Comparison of ENCODE assay signal across 9 cellular contexts in genomic region chr14:104604461-104605449, GRCh38. TPM values are rescaled to one million over a fixed set of nuclear protein-coding genes. Genes with fewer than 3 reads are reported as not detected.
DNase-seq lines count a peak whose midpoint lies in the region; ATAC-seq lines count a peak whose summit lies in the region.
"Had no signal": no experiment of that assay in that cellular context is flagged by ENCODE, and none has a peak within 500 bp of the region (broad histone marks: within the 10 kb centered on the region; RNA-seq: fewer than 3 reads in every experiment).

Gene TMEM179 (minus strand): TSS chr14:104604772. CDS start chr14:104604741, 31 bp downstream.

- in situ Hi-C loops in Caki2 (cut with HindIII; ENCODE audit: low pct_unique_long_range_greater_than_20kb, low sequenced_read_pairs) = no loop called here

- H3K9me3 Mint-ChIP-seq in effector memory CD8-positive, alpha-beta T cell = no peaks in the 10 kb centered on the region
- H3K9me3 Mint-ChIP-seq in activated CD4-positive, alpha-beta memory T cell treated with anti-CD3 and anti-CD28 coated beads for 36 hours = no peaks in the 10 kb centered on the region

- H3K4me3 ChIP-seq in ectodermal cell (ENCODE audit: insufficient read depth, low read depth, low read length) = peak within 1 kb of the TSS; percentile 42
- peak within 1 kb of the TSS; percentile 22 for H3K4me3 ChIP-seq in mesodermal cell (ENCODE audit: extremely low read depth, insufficient read depth, low read length, poor library complexity, severe bottlenecking)

- H3K36me3 ChIP-seq in ectodermal cell (ENCODE audit: control insufficient read depth, insufficient read depth, low read length) (no peaks in the 10 kb centered on the region), mesodermal cell (ENCODE audit: control insufficient read depth, insufficient read depth, low read length) (no peaks in the 10 kb centered on the region)

- peaks cover 0 to 7% of the 10 kb centered on the region in 2 donors for H3K4me1 Mint-ChIP-seq in effector memory CD8-positive, alpha-beta T cell (ENCODE audit: low read depth in 2 of 2)
- H3K4me1 Mint-ChIP-seq in activated CD4-positive, alpha-beta memory T cell treated with anti-CD3 and anti-CD28 coated beads for 36 hours (ENCODE audit: low read depth) = peaks cover 3% of the 10 kb centered on the region

- H3K9me3 ChIP-seq in ectodermal cell (ENCODE audit: control insufficient read depth, low read length) = no peaks in the 10 kb centered on the region
- no peaks in the 10 kb centered on the region for H3K9me3 ChIP-seq in mesodermal cell (ENCODE audit: control insufficient read depth, low read length)

- POLR2A ChIA-PET in activated CD4-positive, alpha-beta memory T cell treated with anti-CD3 and anti-CD28 coated beads for 36 hours (lab: Charles Lee) = no interaction called here

- peak; percentile 41 for DNase-seq in Caki2 (ENCODE audit: low read depth)
- peak; percentile 22 for DNase-seq in NCI-H128 (lab: John Stamatoyannopoulos, UW; ENCODE audit: unreplicated experiment)
- DNase-seq in effector memory CD8-positive, alpha-beta T cell = no peak
- DNase-seq in activated CD4-positive, alpha-beta memory T cell treated with anti-CD3 and anti-CD28 coated beads for 36 hours = no peak
- no peak for DNase-seq in NK-92 treated with Interleukin-12 subunit alpha and Interleukin-12 subunit beta, amount 100 ng/mL, for 24 hours (lab: John Stamatoyannopoulos, UW)

- H3K4me1 ChIP-seq in ectodermal cell (ENCODE audit: control insufficient read depth, insufficient read depth, low read length) (peaks cover 14% of the 10 kb centered on the region), mesodermal cell (ENCODE audit: control insufficient read depth, insufficient read depth, low read length, poor library complexity, severe bottlenecking) (peaks cover 3% of the 10 kb centered on the region)

- CTCF ChIA-PET in activated CD4-positive, alpha-beta memory T cell treated with anti-CD3 and anti-CD28 coated beads for 36 hours (lab: Charles Lee) = no interaction called here

- no peaks in the 10 kb centered on the region for H3K36me3 Mint-ChIP-seq in effector memory CD8-positive, alpha-beta T cell (ENCODE audit: insufficient read depth)
- no peaks in the 10 kb centered on the region for H3K36me3 Mint-ChIP-seq in activated CD4-positive, alpha-beta memory T cell treated with anti-CD3 and anti-CD28 coated beads for 36 hours

- peaks cover 57 to 92% of the 10 kb centered on the region in 2 donors for H3K27me3 Mint-ChIP-seq in effector memory CD8-positive, alpha-beta T cell
- peaks cover 49% of the 10 kb centered on the region for H3K27me3 Mint-ChIP-seq in activated CD4-positive, alpha-beta memory T cell treated with anti-CD3 and anti-CD28 coated beads for 36 hours

- H3K27ac ChIP-seq in ectodermal cell (ENCODE audit: insufficient read depth, low read depth, low read length, poor library complexity, severe bottlenecking) (no peak within 1 kb of the TSS), mesodermal cell (ENCODE audit: low read depth, low read length, severe bottlenecking) (no peak within 1 kb of the TSS)

- H3K27me3 ChIP-seq in ectodermal cell (ENCODE audit: control insufficient read depth, insufficient read depth, low read length, poor library complexity, severe bottlenecking) = peaks cover 47% of the 10 kb centered on the region

- H3K4me3 Mint-ChIP-seq in effector memory CD8-positive, alpha-beta T cell = peak within 1 kb of the TSS in 1 of 2 donors; percentile 6
- no peak within 1 kb of the TSS for H3K4me3 Mint-ChIP-seq in activated CD4-positive, alpha-beta memory T cell treated with anti-CD3 and anti-CD28 coated beads for 36 hours

- H3K27ac Mint-ChIP-seq in effector memory CD8-positive, alpha-beta T cell = no peak within 1 kb of the TSS
- no peak within 1 kb of the TSS for H3K27ac Mint-ChIP-seq in activated CD4-positive, alpha-beta memory T cell treated with anti-CD3 and anti-CD28 coated beads for 36 hours

- intact Hi-C loops in activated CD4-positive, alpha-beta memory T cell treated with anti-CD3 and anti-CD28 coated beads for 36 hours (cut with micrococcal nuclease) = no loop called here

- no peak for ATAC-seq in effector memory CD8-positive, alpha-beta T cell (replicated peaks)
- no peak for ATAC-seq in HG02642 (IDR thresholded peaks at IDR 0.05; ENCODE audit: poor library complexity, unreplicated experiment)

- 9% methylated on average over 91 of the region's 91 CpGs for WGBS in ectodermal cell, 2 experiments
- 7 to 8% methylated on average over 77 to 87 of the region's 91 CpGs for WGBS in mesodermal cell (ENCODE audit: insufficient coverage in 2 of 2), 2 experiments

RNA-seq across cellular contexts. Expression of gene TMEM179, which starts in this region (rescaled TPM):
- total RNA-seq in Caki2 (2014; rRNA removed; shearing (Covaris generic); ENCODE audit: low replicate concordance) = 3.1 and 8.1 TPM in 2 replicates
- 14.7 TPM for polyA plus RNA-seq in ectodermal cell (2013, experiment 1 of 4)
- polyA plus RNA-seq in ectodermal cell (2013, experiment 2 of 4) = 14.1 TPM
- 9.3 TPM for polyA plus RNA-seq in ectodermal cell (2013, experiment 3 of 4)
- polyA plus RNA-seq in ectodermal cell (2013, experiment 4 of 4) = 8.1 TPM
- polyA plus RNA-seq in mesodermal cell (2013, experiment 1 of 2) = 0.92 TPM
- 0.20 TPM for polyA plus RNA-seq in mesodermal cell (2013, experiment 2 of 2)
- not detected for total RNA-seq in activated CD4-positive, alpha-beta memory T cell treated with anti-CD3 and anti-CD28 coated beads for 36 hours
- total RNA-seq: RPMI7951 had no signal

Comparison
In these comparisons a context has a peak if more than half of its experiments do, and no peak if none do; other contexts are left out.
1. DNase-seq: peak in Caki2 (single experiment) and NCI-H128 (single experiment); none in effector memory CD8-positive, alpha-beta T cell (0 of 3), activated CD4-positive, alpha-beta memory T cell treated with anti-CD3 and anti-CD28 coated beads for 36 hours (single experiment) and NK-92 treated with Interleukin-12 subunit alpha and Interleukin-12 subunit beta, amount 100 ng/mL, for 24 hours (single experiment).